Comparison of ENCODE assay signal across 8 cellular contexts in genomic region chr22:24155597-24156145, GRCh38. TPM values are rescaled to one million over a fixed set of nuclear protein-coding genes. Genes with fewer than 3 reads are reported as not detected.
DNase-seq lines count a peak whose midpoint lies in the region; ATAC-seq, FAIRE-seq and TF ChIP-seq lines count a peak whose summit lies in the region.

No MANE protein-coding gene starts in this region.

- DNase-seq in AG20443 (ENCODE audit: low spot score) (peak; percentile 94), HS-27A (ENCODE audit: low read depth) (peak; percentile 31), T follicular helper cell (ENCODE audit: low read depth) (peak; percentile 13), astrocyte (ENCODE audit: low read depth) (peak; percentile 52), hepatic stellate cell (ENCODE audit: low spot score) (peak; percentile 87), psoas muscle (peak; percentile 87 to 88), inferior parietal cortex (ENCODE audit: extremely low spot score) (no peak)

- peak overlapping the region; percentile 67 for H3K4me3 Mint-ChIP-seq in astrocyte (ENCODE audit: unreplicated experiment)

- H3K9ac ChIP-seq in astrocyte (ENCODE audit: low read length) = peak overlapping the region; percentile 70

- peak; percentile 37 for ATAC-seq in GM18867 (IDR thresholded peaks at IDR 0.05; ENCODE audit: unreplicated experiment)
- peak; percentile 82 to 91 (median 86) for ATAC-seq in psoas muscle

- H2AFZ ChIP-seq in astrocyte (ENCODE audit: low read depth, low read length) = peak overlapping the region; percentile 45

- H4K20me1 ChIP-seq in astrocyte (ENCODE audit: insufficient read depth, low read length) = peaks cover 57% of the 10 kb centered on the region

- H3K27me3 ChIP-seq in astrocyte (ENCODE audit: insufficient read depth, low read length) (no peaks in the 10 kb centered on the region), psoas muscle (ENCODE audit: insufficient read depth in 3 of 3, low read length in 2 of 3) (no peaks in the 10 kb centered on the region)

- TF ChIP-seq CTCF in astrocyte (IDR thresholded peaks at IDR 0.05; ENCODE audit: insufficient read depth, low read depth, low read length) (peak; percentile 31), psoas muscle (IDR thresholded peaks at IDR 0.05) (peak; percentile 34)

- H3K27ac ChIP-seq in astrocyte (ENCODE audit: low read depth, low read length) (no peak overlapping the region), psoas muscle (peak overlapping the region; percentile 71)

- intact Hi-C loops in psoas muscle (cut with DNase I) = loop anchor here in 1 of 2 donors (5.0 kb wide), 1 partner anchor 153 kb away; no protein-coding TSS in a partner anchor

- H3K4me1 ChIP-seq in astrocyte (ENCODE audit: insufficient read depth, low read length) (peaks cover 25% of the 10 kb centered on the region), psoas muscle (peaks cover 10% of the 10 kb centered on the region)

- H3K36me3 ChIP-seq in astrocyte (ENCODE audit: insufficient read depth, low read length) (no peaks in the 10 kb centered on the region), psoas muscle (ENCODE audit: insufficient read depth in 1 of 2, low read depth in 1 of 2) (no peaks in the 10 kb centered on the region)

- H3K4me1 Mint-ChIP-seq in astrocyte (ENCODE audit: low read depth, unreplicated experiment) = peaks cover 19% of the 10 kb centered on the region

- 1 to 2% (median 1%) methylated on average over 26 to 43 of the region's 43 CpGs for WGBS in psoas muscle, 3 donors

- peak overlapping the region; percentile 100 for H3K4me2 ChIP-seq in astrocyte (ENCODE audit: low read length)

- H3K79me2 ChIP-seq in astrocyte (ENCODE audit: insufficient read depth, low read length) = no peaks in the 10 kb centered on the region

- no peaks in the 10 kb centered on the region for H3K27me3 Mint-ChIP-seq in astrocyte (ENCODE audit: low read depth, unreplicated experiment)

- no peaks in the 10 kb centered on the region for H3K9me3 Mint-ChIP-seq in astrocyte (ENCODE audit: unreplicated experiment)

- H3K4me3 ChIP-seq in astrocyte (ENCODE audit: insufficient read depth, low read depth, low read length) (peak overlapping the region; percentile 64), psoas muscle (peak overlapping the region; percentile 84)

- peaks cover 15% of the 10 kb centered on the region for H3K36me3 Mint-ChIP-seq in astrocyte (ENCODE audit: low read depth, unreplicated experiment)

- H3K27ac Mint-ChIP-seq in astrocyte (ENCODE audit: unreplicated experiment) = peak overlapping the region; percentile 58

- no peak for FAIRE-seq in astrocyte (lab: Jason Lieb, UNC)

- H3K9me3 ChIP-seq in astrocyte (ENCODE audit: insufficient read depth, low read depth, low read length) (no peaks in the 10 kb centered on the region), psoas muscle (no peaks in the 10 kb centered on the region)

RNA-seq across cellular contexts. Expression of gene SUSD2, which starts 25.6 kb away (rescaled TPM):
- total RNA-seq in astrocyte (0.72 and 0.77 TPM in 2 replicates), psoas muscle (1 to 10 TPM; 1.1 to 1.8 (median 1.4) TPM)
- polyA plus RNA-seq in psoas muscle = 1 to 10 TPM; 1.1 to 1.4 (median 1.3) TPM
